Comparison of ENCODE assay signal across 8 cellular contexts in genomic region chr17:35245196-35245486, GRCh38. TPM values are rescaled to one million over a fixed set of nuclear protein-coding genes. Genes with fewer than 3 reads are reported as not detected.
DNase-seq lines count a peak whose midpoint lies in the region; ATAC-seq and TF ChIP-seq lines count a peak whose summit lies in the region.

No MANE protein-coding gene starts in this region.

- intact Hi-C loops in sigmoid colon (cut with DNase I), result loop anchor here (10.0 kb wide), 2 partner anchors 260 to 1300 kb away; partner anchors contain the start of genes GGNBP2 and LIG3

- H3K27me3 ChIP-seq in sigmoid colon, result no peaks in the 10 kb centered on the region

- no peak for TF ChIP-seq EP300 in sigmoid colon (IDR thresholded peaks at IDR 0.05)

- peaks cover 0 to 36% (median 32%) of the 10 kb centered on the region in 4 donors for H3K4me1 ChIP-seq in sigmoid colon

- TF ChIP-seq CTCF in sigmoid colon (IDR thresholded peaks at IDR 0.05), result no peak

- ATAC-seq in HG02763 (IDR thresholded peaks at IDR 0.05; ENCODE audit: unreplicated experiment) (no peak), HG02759 (IDR thresholded peaks at IDR 0.05; ENCODE audit: unreplicated experiment) (no peak)

- TF ChIP-seq POLR2A in sigmoid colon (IDR thresholded peaks at IDR 0.05), result no peak

- 39 to 52% methylated on average over 1 of the region's 1 CpG for WGBS in sigmoid colon, 2 donors

- H3K36me3 ChIP-seq in sigmoid colon, result peaks cover 0 to 12% (median 0%) of the 10 kb centered on the region in 4 donors

- H3K27ac ChIP-seq in sigmoid colon, result peak overlapping the region; percentile 94 to 99 (median 96)

- H3K9me3 ChIP-seq in sigmoid colon, result no peaks in the 10 kb centered on the region

- H3K4me3 ChIP-seq in sigmoid colon, result no peak overlapping the region

- peak; percentile 79 for DNase-seq in GM04504 (ENCODE audit: low read depth)
- DNase-seq in RPMI7951 (ENCODE audit: low read depth), result peak; percentile 82
- DNase-seq in epidermal melanocyte (ENCODE audit: insufficient read length, low spot score), result peak; percentile 54
- no peak for DNase-seq in sigmoid colon
- DNase-seq in effector CD4-positive, alpha-beta T cell, result no peak
- DNase-seq in NCI-H2107 treated with DMSO at 0.1 percent for 48 hours (lab: John Stamatoyannopoulos, UW; ENCODE audit: unreplicated experiment), result no peak

RNA-seq across cellular contexts. Expression of gene SLFN5, which starts 2.3 kb away (rescaled TPM):
- 9.7 and 12.0 TPM in 2 replicates for total RNA-seq in RPMI7951 (2014; rRNA removed; shearing (Covaris generic))
- 10 to 100 TPM; 23.0 to 26.2 (median 23.7) TPM for total RNA-seq in sigmoid colon
- polyA plus RNA-seq in sigmoid colon, result 10 to 100 TPM in 1 of 3 donors, 1 to 10 TPM in 2; 1.2 to 12.6 (median 3.6) TPM

RNA-seq across cellular contexts. Expression of gene SLC35G3, which starts 50.9 kb away (rescaled TPM):
- total RNA-seq in RPMI7951 (2014; rRNA removed; shearing (Covaris generic)), result not detected in 2 replicates
- total RNA-seq in sigmoid colon, result not detected
- not detected for polyA plus RNA-seq in sigmoid colon

Comparison
In these comparisons a context has a peak if more than half of its experiments do, and no peak if none do; other contexts are left out.
1. DNase-seq: peak in GM04504 (single experiment), RPMI7951 (single experiment) and epidermal melanocyte (single experiment); none in sigmoid colon (single experiment), effector CD4-positive, alpha-beta T cell (single experiment) and NCI-H2107 treated with DMSO at 0.1 percent for 48 hours (single experiment).